Comparison of ENCODE assay signal across 1 cellular context in the genomic region with DNA sequence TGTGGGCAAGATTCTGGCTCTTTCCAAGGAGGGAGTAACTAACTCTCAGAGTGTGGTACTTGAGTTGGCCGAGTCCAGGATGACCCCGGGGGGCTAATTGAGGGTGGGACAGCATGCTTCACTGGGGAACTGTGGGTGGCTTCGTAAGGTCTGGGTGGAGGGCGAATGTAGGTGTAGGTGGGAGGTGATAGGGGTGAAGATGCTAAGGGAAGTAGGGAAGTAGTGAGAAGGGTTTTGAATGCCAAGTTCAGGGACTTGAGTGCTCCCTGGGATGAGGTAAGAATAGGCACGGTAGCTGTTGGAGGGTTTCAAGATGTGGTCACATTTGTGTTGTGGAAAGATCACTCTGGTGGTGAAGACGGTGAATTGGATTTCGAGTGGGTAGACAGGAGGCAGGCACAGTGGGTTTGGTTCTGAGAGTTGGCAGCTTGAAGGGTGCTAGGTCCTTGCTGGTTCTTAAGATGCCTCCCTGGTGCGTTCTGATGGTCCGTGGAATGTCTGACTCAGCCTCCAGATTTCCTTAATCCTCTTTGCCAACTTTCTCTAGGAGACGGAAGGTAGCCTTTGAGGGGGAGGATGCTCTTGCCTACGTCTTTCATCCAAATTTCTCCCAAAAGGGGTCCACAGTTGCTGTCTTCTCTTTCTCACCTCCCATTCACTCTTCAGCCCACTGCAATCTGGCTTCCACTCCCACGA.
TF ChIP-seq lines count a peak whose summit lies in the region.

No MANE protein-coding gene starts in this region.

TF ChIP-seq in H1, 55 proteins besides CTCF, POLR2A, EP300 and RAD21:
- no peak for TF ChIP-seq RBBP5 (IDR thresholded peaks at IDR 0.05; ENCODE audit: borderline replicate concordance, low read depth, low read length)
- no peak for TF ChIP-seq CEBPB (IDR thresholded peaks at IDR 0.05; ENCODE audit: low read depth, low read length)
- no peak for TF ChIP-seq POLR2AphosphoS5 (IDR thresholded peaks at IDR 0.05; ENCODE audit: low read depth, low read length)
- TF ChIP-seq TEAD4 (IDR thresholded peaks at IDR 0.05; ENCODE audit: low read depth, low read length) = no peak
- TF ChIP-seq GABPA (IDR thresholded peaks at IDR 0.05; ENCODE audit: borderline replicate concordance, insufficient read depth, low read length) = no peak
- TF ChIP-seq TCF12 (IDR thresholded peaks at IDR 0.05; ENCODE audit: low read depth, low read length) = no peak
- TF ChIP-seq SIN3A (conservative IDR thresholded peaks at IDR 0.05 in 1 of 2, IDR thresholded peaks at IDR 0.05 in 1 of 2; ENCODE audit: low read depth in 1 of 2, low read length in 2 of 2) = no peak
- TF ChIP-seq KDM4A (IDR thresholded peaks at IDR 0.05; ENCODE audit: low read depth, low read length, severe bottlenecking) = no peak
- no peak for TF ChIP-seq CBX8 (IDR thresholded peaks at IDR 0.05; ENCODE audit: borderline replicate concordance, low read depth, low read length)
